In the genomic region with DNA sequence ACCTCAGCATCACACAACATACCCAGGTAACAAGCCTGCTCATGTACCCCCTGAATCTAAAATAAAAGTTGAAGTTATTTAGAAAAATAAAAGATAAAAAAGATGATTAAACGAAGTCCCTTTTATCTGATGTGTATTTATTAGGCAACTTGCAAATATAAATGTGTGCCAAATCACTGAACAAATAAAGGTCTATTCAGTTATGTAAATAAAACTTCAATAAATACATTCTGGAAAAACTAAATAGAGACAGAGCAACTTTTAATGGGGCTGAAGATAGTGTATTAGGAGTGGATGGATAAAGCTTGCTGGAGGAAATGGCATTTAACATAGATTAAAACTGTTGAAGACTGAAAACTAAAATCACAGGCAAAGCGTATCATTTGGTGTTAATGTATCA, we compare ENCODE assay signal across 32 cellular contexts.
"Had no signal": no experiment of that assay in that cellular context is flagged by ENCODE, and none has a peak within 500 bp of the region (broad histone marks: within the 10 kb centered on the region; RNA-seq: fewer than 3 reads in every experiment).

No MANE protein-coding gene starts in this region.

- H3K36me3 ChIP-seq: ascending aorta, cardiac muscle cell, WERI-Rb-1 had no signal

- H3K4me3 ChIP-seq: ascending aorta, cardiac muscle cell had no signal

- H3K27ac ChIP-seq: ascending aorta, cardiac muscle cell, WERI-Rb-1 had no signal

- FAIRE-seq: bronchial epithelial cell, TTC549 had no signal

- DNase-seq: activated CD4-positive, alpha-beta memory T cell treated with anti-CD3 and anti-CD28 coated beads, Interleukin-2, amount 10 ng/mL, durations not matched to agents 7 days and 5 days; activated CD4-positive, alpha-beta T cell treated with anti-CD3 and anti-CD28 coated beads for 1 hour; activated CD4-positive, alpha-beta T cell treated with anti-CD3 and anti-CD28 coated beads for 36 hours; activated CD4-positive, alpha-beta T cell treated with anti-CD3 and anti-CD28 coated beads for 48 hours; activated CD4-positive, alpha-beta T cell treated with anti-CD3 and anti-CD28 coated beads, Interleukin-2, amount 10 ng/mL, durations not matched to agents 7 days and 5 days; activated CD4-positive, alpha-beta T cell treated with anti-CD3 and anti-CD28 coated beads, Interleukin-2, amount 50 U/mL, for 48 hours; activated CD4-positive, CD25-positive, alpha-beta regulatory T cell; activated CD8-positive, alpha-beta memory T cell treated with anti-CD3 and anti-CD28 coated beads for 24 hours; activated CD8-positive, alpha-beta memory T cell treated with anti-CD3 and anti-CD28 coated beads, Interleukin-2, amount 10 ng/mL, durations not matched to agents 7 days and 5 days; activated CD8-positive, alpha-beta memory T cell treated with anti-CD3 and anti-CD28 coated beads, Interleukin-2, amount 50 U/mL, for 48 hours; activated CD8-positive, alpha-beta T cell treated with anti-CD3 and anti-CD28 coated beads, Interleukin-2, amount 10 ng/mL, durations not matched to agents 7 days and 5 days; activated effector memory CD4-positive, alpha-beta T cell treated with Interleukin-2 at 50 U/mL for 16 hours; activated gamma-delta T cell; activated naive CD4-positive, alpha-beta T cell treated with anti-CD3 and anti-CD28 coated beads, Interleukin-2, amount 10 ng/mL, durations not matched to agents 7 days and 5 days; activated naive CD4-positive, alpha-beta T cell treated with Interleukin-2 at 50 U/mL for 16 hours; activated naive CD8-positive, alpha-beta T cell treated with anti-CD3 and anti-CD28 coated beads, Interleukin-2, amount 10 ng/mL, durations not matched to agents 7 days and 5 days; activated naive CD8-positive, alpha-beta T cell treated with anti-CD3 and anti-CD28 coated beads, Interleukin-2, amount 50 U/mL, for 24 hours; activated T-cell treated with anti-CD3 and anti-CD28 coated beads, Interleukin-2, amount 50 U/mL, for 24 hours; activated T-cell treated with anti-CD3 and anti-CD28 coated beads, Interleukin-2, amount 50 U/mL, for 48 hours; amygdala; anterior cingulate cortex; caudate nucleus; cerebellar nuclear complex; T-helper 1 cell; T-helper 2 cell; T-helper 9 cell; WERI-Rb-1 had no signal

- H3K9me3 ChIP-seq: ascending aorta had no signal

- H3K4me1 ChIP-seq: ascending aorta had no signal

- ATAC-seq: activated CD4-positive, alpha-beta T cell treated with anti-CD3 and anti-CD28 coated beads for 36 hours; activated CD4-positive, CD25-positive, alpha-beta regulatory T cell treated with anti-CD3 and anti-CD28 coated beads, Interleukin-2, amount 50 U/mL, for 24 hours; activated CD8-positive, alpha-beta memory T cell treated with anti-CD3 and anti-CD28 coated beads, Interleukin-2, amount 10 ng/mL, durations not matched to agents 7 days and 5 days; activated CD8-positive, alpha-beta T cell treated with anti-CD3 and anti-CD28 coated beads, Interleukin-2, amount 10 ng/mL, durations not matched to agents 7 days and 5 days; activated naive CD8-positive, alpha-beta T cell treated with anti-CD3 and anti-CD28 coated beads, Interleukin-2, amount 50 U/mL, for 24 hours had no signal

- H3K27me3 ChIP-seq: ascending aorta, cardiac muscle cell had no signal
